Comparison of ENCODE assay signal across 1 cellular context in the genomic region with DNA sequence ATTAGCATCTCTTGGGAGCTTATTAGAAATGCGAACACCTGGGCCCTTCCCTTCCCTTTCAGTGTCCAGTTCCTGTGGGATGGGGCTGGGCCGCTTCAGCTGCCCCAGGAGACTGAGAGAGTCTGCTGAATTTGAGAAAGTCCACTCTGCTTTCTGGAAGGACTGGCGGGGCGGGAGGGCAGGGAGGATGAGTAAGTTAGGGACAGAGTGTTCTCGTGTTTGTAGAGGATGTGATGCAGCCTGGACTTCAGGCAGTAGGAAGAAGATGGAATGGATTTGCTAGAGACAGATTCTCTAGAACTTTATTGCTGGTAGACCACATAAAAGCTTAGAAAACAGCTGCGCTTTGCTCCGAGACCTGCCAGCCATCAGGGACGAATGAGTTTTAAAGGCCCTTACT.
TF ChIP-seq lines count a peak whose summit lies in the region.

No MANE protein-coding gene starts in this region.

TF ChIP-seq in GM23338, 12 proteins besides CTCF, POLR2A, EP300 and RAD21:
- TF ChIP-seq, protein P1, sequence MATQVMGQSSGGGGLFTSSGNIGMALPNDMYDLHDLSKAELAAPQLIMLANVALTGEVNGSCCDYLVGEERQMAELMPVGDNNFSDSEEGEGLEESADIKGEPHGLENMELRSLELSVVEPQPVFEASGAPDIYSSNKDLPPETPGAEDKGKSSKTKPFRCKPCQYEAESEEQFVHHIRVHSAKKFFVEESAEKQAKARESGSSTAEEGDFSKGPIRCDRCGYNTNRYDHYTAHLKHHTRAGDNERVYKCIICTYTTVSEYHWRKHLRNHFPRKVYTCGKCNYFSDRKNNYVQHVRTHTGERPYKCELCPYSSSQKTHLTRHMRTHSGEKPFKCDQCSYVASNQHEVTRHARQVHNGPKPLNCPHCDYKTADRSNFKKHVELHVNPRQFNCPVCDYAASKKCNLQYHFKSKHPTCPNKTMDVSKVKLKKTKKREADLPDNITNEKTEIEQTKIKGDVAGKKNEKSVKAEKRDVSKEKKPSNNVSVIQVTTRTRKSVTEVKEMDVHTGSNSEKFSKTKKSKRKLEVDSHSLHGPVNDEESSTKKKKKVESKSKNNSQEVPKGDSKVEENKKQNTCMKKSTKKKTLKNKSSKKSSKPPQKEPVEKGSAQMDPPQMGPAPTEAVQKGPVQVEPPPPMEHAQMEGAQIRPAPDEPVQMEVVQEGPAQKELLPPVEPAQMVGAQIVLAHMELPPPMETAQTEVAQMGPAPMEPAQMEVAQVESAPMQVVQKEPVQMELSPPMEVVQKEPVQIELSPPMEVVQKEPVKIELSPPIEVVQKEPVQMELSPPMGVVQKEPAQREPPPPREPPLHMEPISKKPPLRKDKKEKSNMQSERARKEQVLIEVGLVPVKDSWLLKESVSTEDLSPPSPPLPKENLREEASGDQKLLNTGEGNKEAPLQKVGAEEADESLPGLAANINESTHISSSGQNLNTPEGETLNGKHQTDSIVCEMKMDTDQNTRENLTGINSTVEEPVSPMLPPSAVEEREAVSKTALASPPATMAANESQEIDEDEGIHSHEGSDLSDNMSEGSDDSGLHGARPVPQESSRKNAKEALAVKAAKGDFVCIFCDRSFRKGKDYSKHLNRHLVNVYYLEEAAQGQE (IDR thresholded peaks at IDR 0.05; ENCODE audit: unreplicated experiment) = no peak
- TF ChIP-seq CREB1 (CRISPR knock-in tag; IDR thresholded peaks at IDR 0.05; ENCODE audit: low read depth) = no peak
- TF ChIP-seq EZH2 (IDR thresholded peaks at IDR 0.05; ENCODE audit: low read depth, unreplicated experiment) = no peak
- no peak for TF ChIP-seq NANOG (IDR thresholded peaks at IDR 0.05; ENCODE audit: borderline replicate concordance)
- no peak for TF ChIP-seq POLR2AphosphoS5 (IDR thresholded peaks at IDR 0.05; ENCODE audit: low read depth)
- no peak for TF ChIP-seq ZNF114 (CRISPR knock-in tag; IDR thresholded peaks at IDR 0.05)
- TF ChIP-seq EZH2phosphoT487 (IDR thresholded peaks at IDR 0.05; ENCODE audit: unreplicated experiment) = no peak
- TF ChIP-seq JUNB (IDR thresholded peaks at IDR 0.05; ENCODE audit: unreplicated experiment) = no peak
